In the genomic region with DNA sequence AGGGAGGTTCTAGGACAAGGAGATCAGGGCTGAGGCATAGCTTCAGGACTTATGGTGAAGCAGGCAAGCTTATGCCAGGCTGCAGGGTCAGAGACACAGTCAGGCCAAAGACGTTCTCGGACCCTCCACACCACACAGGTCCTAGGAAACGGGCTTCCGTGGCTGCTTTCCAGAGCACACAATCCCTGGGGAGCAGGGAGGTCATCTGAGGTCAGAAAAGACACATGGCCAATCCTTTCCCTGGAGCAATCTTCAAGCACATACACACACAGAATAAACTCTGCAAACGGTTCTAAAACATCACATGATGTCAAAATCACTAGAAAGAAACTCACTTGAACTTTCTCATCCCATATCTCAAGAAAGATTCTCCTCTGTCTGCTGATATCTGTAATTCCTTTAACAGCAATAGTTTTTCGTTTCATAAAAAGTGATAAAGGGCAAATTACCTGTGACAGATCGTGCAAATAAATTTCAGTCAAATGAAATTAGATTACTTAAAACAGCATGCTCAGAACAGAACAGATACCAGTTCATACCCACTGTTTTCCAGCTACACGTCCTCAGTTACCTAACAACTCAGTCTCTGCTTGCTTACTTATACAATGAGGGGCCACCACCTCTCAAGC, we compare ENCODE assay signal across 31 cellular contexts.
"Had no signal": no experiment of that assay in that cellular context is flagged by ENCODE, and none has a peak within 500 bp of the region (broad histone marks: within the 10 kb centered on the region; RNA-seq: fewer than 3 reads in every experiment).

No MANE protein-coding gene starts in this region.

- H3K4me3 Mint-ChIP-seq: activated B cell treated with CpG ODN at 0.5 μM for 24 hours; activated CD8-positive, alpha-beta T cell treated with anti-CD3 and anti-CD28 coated beads for 36 hours; activated naive CD8-positive, alpha-beta T cell; activated T-cell treated with anti-CD3 and anti-CD28 coated beads, Interleukin-2, amount 50 U/mL, for 4 hours; activated T-helper 17 cell treated with anti-CD3 and anti-CD28 coated beads, Interleukin-2, amount 50 U/mL, for 72 hours; central memory CD8-positive, alpha-beta T cell; effector memory CD8-positive, alpha-beta T cell; T-helper 17 cell; T-helper 2 cell treated with Interferon-gamma antibody and Interleukin-4, amounts not matched to agents 5 μg/mL and 100 μg/mL, for 36 hours had no signal

- DNase-seq: activated B cell treated with CpG ODN at 0.5 μM for 24 hours; activated CD4-positive, alpha-beta T cell treated with anti-CD3 and anti-CD28 coated beads for 48 hours; activated CD4-positive, alpha-beta T cell treated with anti-CD3 and anti-CD28 coated beads, Interleukin-2, amount 50 U/mL, for 1 hour; activated CD4-positive, alpha-beta T cell treated with anti-CD3 and anti-CD28 coated beads, Interleukin-2, amount 50 U/mL, for 48 hours; activated CD8-positive, alpha-beta memory T cell treated with anti-CD3 and anti-CD28 coated beads for 24 hours; activated CD8-positive, alpha-beta T cell treated with anti-CD3 and anti-CD28 coated beads for 36 hours; activated effector memory CD4-positive, alpha-beta T cell treated with Interleukin-2 at 50 U/mL for 16 hours; activated gamma-delta T cell treated with Interleukin-2 at 50 U/mL for 16 hours; activated naive CD4-positive, alpha-beta T cell treated with anti-CD3 and anti-CD28 coated beads, Interleukin-2, amount 50 U/mL, for 16 hours; activated naive CD4-positive, alpha-beta T cell treated with Interleukin-2 at 50 U/mL for 16 hours; activated T-cell treated with anti-CD3 and anti-CD28 coated beads, Interleukin-2, amount 50 U/mL, for 4 hours; amniotic stem cell; anterior cingulate cortex; brain microvascular endothelial cell; cortex of kidney; dermis blood vessel endothelial cell; effector CD4-positive, alpha-beta T cell; effector memory CD8-positive, alpha-beta T cell; erythroblast; foreskin keratinocyte; head of caudate nucleus; T-helper 17 cell; T1000; WERI-Rb-1 had no signal

- H3K27ac ChIP-seq: brain microvascular endothelial cell, esophagus muscularis mucosa, foreskin keratinocyte, gastroesophageal sphincter, WERI-Rb-1 had no signal

- ATAC-seq: activated CD4-positive, CD25-positive, alpha-beta regulatory T cell treated with anti-CD3 and anti-CD28 coated beads, Interleukin-2, amount 50 U/mL, for 24 hours; activated CD8-positive, alpha-beta T cell treated with anti-CD3 and anti-CD28 coated beads for 36 hours; activated T-cell treated with anti-CD3 and anti-CD28 coated beads, Interleukin-2, amount 50 U/mL, for 4 hours; activated T-helper 17 cell treated with anti-CD3 and anti-CD28 coated beads, Interleukin-2, amount 50 U/mL, for 72 hours; effector memory CD8-positive, alpha-beta T cell; foreskin keratinocyte; gastroesophageal sphincter; T-helper 17 cell had no signal

- H3K27me3 ChIP-seq: brain microvascular endothelial cell, esophagus muscularis mucosa, foreskin keratinocyte, gastroesophageal sphincter had no signal

- H3K4me1 Mint-ChIP-seq: activated B cell treated with CpG ODN at 0.5 μM for 24 hours; activated T-helper 17 cell treated with anti-CD3 and anti-CD28 coated beads, Interleukin-2, amount 50 U/mL, for 72 hours; central memory CD8-positive, alpha-beta T cell; T-helper 17 cell had no signal

- H3K27me3 Mint-ChIP-seq: activated B cell treated with CpG ODN at 0.5 μM for 24 hours; activated CD8-positive, alpha-beta T cell treated with anti-CD3 and anti-CD28 coated beads for 36 hours; activated naive CD8-positive, alpha-beta T cell; activated T-helper 17 cell treated with anti-CD3 and anti-CD28 coated beads, Interleukin-2, amount 50 U/mL, for 72 hours; central memory CD8-positive, alpha-beta T cell had no signal

- H3K4me1 ChIP-seq: esophagus muscularis mucosa, foreskin keratinocyte, gastroesophageal sphincter had no signal

- H3K9me3 Mint-ChIP-seq: activated B cell treated with CpG ODN at 0.5 μM for 24 hours; activated CD8-positive, alpha-beta T cell treated with anti-CD3 and anti-CD28 coated beads for 36 hours; activated T-cell treated with anti-CD3 and anti-CD28 coated beads, Interleukin-2, amount 50 U/mL, for 4 hours; activated T-helper 17 cell treated with anti-CD3 and anti-CD28 coated beads, Interleukin-2, amount 50 U/mL, for 72 hours; central memory CD8-positive, alpha-beta T cell; effector memory CD8-positive, alpha-beta T cell; T-helper 2 cell treated with Interferon-gamma antibody and Interleukin-4, amounts not matched to agents 5 μg/mL and 100 μg/mL, for 36 hours had no signal

- H3K9me3 ChIP-seq: esophagus muscularis mucosa, gastroesophageal sphincter had no signal

- H3K27ac Mint-ChIP-seq: activated B cell treated with CpG ODN at 0.5 μM for 24 hours; activated CD8-positive, alpha-beta T cell treated with anti-CD3 and anti-CD28 coated beads for 36 hours; activated naive CD8-positive, alpha-beta T cell; activated T-helper 17 cell treated with anti-CD3 and anti-CD28 coated beads, Interleukin-2, amount 50 U/mL, for 72 hours; effector memory CD8-positive, alpha-beta T cell; T-helper 17 cell; T-helper 2 cell treated with Interferon-gamma antibody and Interleukin-4, amounts not matched to agents 5 μg/mL and 100 μg/mL, for 36 hours had no signal

- H3K4me3 ChIP-seq: esophagus muscularis mucosa, gastroesophageal sphincter had no signal
